9 cellular contexts compared by ENCODE assay signal in the genomic region with DNA sequence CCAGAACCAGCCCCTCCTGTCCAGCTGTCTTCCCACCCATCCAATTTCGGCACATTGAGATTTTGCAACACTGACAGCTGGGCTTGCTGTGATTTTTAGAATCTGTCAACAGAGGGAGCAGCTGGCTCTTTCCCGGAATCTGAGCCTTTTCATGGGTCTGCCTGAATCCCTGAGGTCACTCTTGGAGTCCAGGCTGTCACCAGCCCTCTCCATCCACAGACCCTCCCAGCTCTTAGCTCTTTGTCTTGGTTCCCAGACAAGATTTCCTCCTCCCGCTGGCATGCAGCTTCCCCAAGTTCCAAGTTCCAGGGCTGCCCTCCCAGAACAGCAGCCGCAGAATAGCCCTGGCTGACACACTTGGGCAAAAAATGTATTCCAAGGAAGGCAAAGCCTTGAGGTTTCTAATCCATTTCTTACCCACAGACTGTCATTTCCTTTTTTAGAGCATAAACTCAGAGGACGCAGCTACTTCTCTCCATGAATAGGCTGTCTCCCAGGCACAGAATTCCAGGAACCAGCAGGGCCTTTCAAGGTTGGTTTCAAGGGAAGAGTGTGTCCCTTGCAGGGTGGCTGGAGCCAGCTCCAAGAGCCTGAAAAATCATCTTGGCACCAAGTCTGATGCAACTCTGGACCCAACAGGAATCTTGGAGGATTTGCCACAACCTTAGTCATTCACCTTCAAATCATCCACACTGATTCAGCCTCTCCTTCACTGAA. TPM values are rescaled to one million over a fixed set of nuclear protein-coding genes. Genes with fewer than 3 reads are reported as not detected.
DNase-seq lines count a peak whose midpoint lies in the region; ATAC-seq and TF ChIP-seq lines count a peak whose summit lies in the region.
"Had no signal": no experiment of that assay in that cellular context is flagged by ENCODE, and none has a peak within 500 bp of the region (broad histone marks: within the 10 kb centered on the region; RNA-seq: fewer than 3 reads in every experiment).

No MANE protein-coding gene starts in this region.

- intact Hi-C loops in left ventricle myocardium superior (cut with micrococcal nuclease): no loop called here
- intact Hi-C loops in activated CD4-positive, alpha-beta T cell treated with anti-CD3 and anti-CD28 coated beads, Interleukin-2, amount 10 ng/mL, durations not matched to agents 24 days and 14 days (cut with micrococcal nuclease): no loop called here

- TF ChIP-seq CTCF in WI38 (IDR thresholded peaks at IDR 0.05; ENCODE audit: low read depth, low read length) (peak; percentile 51), smooth muscle cell (IDR thresholded peaks at IDR 0.05; ENCODE audit: borderline replicate concordance, insufficient read depth, poor library complexity, severe bottlenecking) (peak; percentile 31)

- no peaks in the 10 kb centered on the region for H3K9me3 Mint-ChIP-seq in activated CD4-positive, alpha-beta T cell treated with anti-CD3 and anti-CD28 coated beads, Interleukin-2, amount 10 ng/mL, durations not matched to agents 24 days and 14 days
- peaks cover 3% of the 10 kb centered on the region for H3K9me3 Mint-ChIP-seq in stimulated activated memory B cell treated with anti-CD40 and anti-IgM and Interleukin-4, amounts not matched to agents 10 μg/mL and 1 μg/mL and 100 μg/mL, for 72 hours
- H3K9me3 Mint-ChIP-seq: stimulated activated naive CD8-positive, alpha-beta T cell treated with anti-CD3 and anti-CD28 coated beads, Interleukin-15, Interleukin-2, amounts not matched to agents 100 ng/mL and 50 ng/mL, for 24 hours had no signal

- no peaks in the 10 kb centered on the region for H4K20me1 ChIP-seq in smooth muscle cell (ENCODE audit: low read depth)

- peak overlapping the region; percentile 56 for H3K4me2 ChIP-seq in smooth muscle cell

- H3K4me3 Mint-ChIP-seq in activated CD4-positive, alpha-beta T cell treated with anti-CD3 and anti-CD28 coated beads, Interleukin-2, amount 10 ng/mL, durations not matched to agents 24 days and 14 days: no peak overlapping the region
- H3K4me3 Mint-ChIP-seq in stimulated activated memory B cell treated with anti-CD40 and anti-IgM and Interleukin-4, amounts not matched to agents 10 μg/mL and 1 μg/mL and 100 μg/mL, for 72 hours: no peak overlapping the region
- H3K4me3 Mint-ChIP-seq: stimulated activated naive CD8-positive, alpha-beta T cell treated with anti-CD3 and anti-CD28 coated beads, Interleukin-15, Interleukin-2, amounts not matched to agents 100 ng/mL and 50 ng/mL, for 24 hours had no signal

- WGBS in smooth muscle cell (ENCODE audit: low lambda C conversion rate): 19% methylated on average over 5 of the region's 5 CpGs

- peaks cover 7% of the 10 kb centered on the region for H3K27me3 ChIP-seq in smooth muscle cell (ENCODE audit: low read depth)

- H3K36me3 ChIP-seq in smooth muscle cell (ENCODE audit: low read depth): no peaks in the 10 kb centered on the region

- peak overlapping the region; percentile 60 for H3K27ac ChIP-seq in smooth muscle cell (ENCODE audit: low read depth)

- peaks cover 2% of the 10 kb centered on the region for H3K4me1 ChIP-seq in smooth muscle cell (ENCODE audit: low read depth)

- ATAC-seq in left ventricle myocardium superior (peak; percentile 98), HG02571 (IDR thresholded peaks at IDR 0.05; ENCODE audit: unreplicated experiment) (no peak), HG02588 (IDR thresholded peaks at IDR 0.05; ENCODE audit: unreplicated experiment) (no peak)
- ATAC-seq in stimulated activated memory B cell treated with anti-CD40 and anti-IgM and Interleukin-4, amounts not matched to agents 10 μg/mL and 1 μg/mL and 100 μg/mL, for 72 hours: no peak

- no peak overlapping the region for H3K9ac ChIP-seq in smooth muscle cell (ENCODE audit: low read depth)

- peaks cover 8% of the 10 kb centered on the region for H3K4me1 Mint-ChIP-seq in activated CD4-positive, alpha-beta T cell treated with anti-CD3 and anti-CD28 coated beads, Interleukin-2, amount 10 ng/mL, durations not matched to agents 24 days and 14 days
- H3K4me1 Mint-ChIP-seq in stimulated activated memory B cell treated with anti-CD40 and anti-IgM and Interleukin-4, amounts not matched to agents 10 μg/mL and 1 μg/mL and 100 μg/mL, for 72 hours: peaks cover 9% of the 10 kb centered on the region

- H3K27me3 Mint-ChIP-seq in activated CD4-positive, alpha-beta T cell treated with anti-CD3 and anti-CD28 coated beads, Interleukin-2, amount 10 ng/mL, durations not matched to agents 24 days and 14 days: peaks cover 47% of the 10 kb centered on the region
- H3K27me3 Mint-ChIP-seq in stimulated activated memory B cell treated with anti-CD40 and anti-IgM and Interleukin-4, amounts not matched to agents 10 μg/mL and 1 μg/mL and 100 μg/mL, for 72 hours: peaks cover 41% of the 10 kb centered on the region

- H3K36me3 Mint-ChIP-seq in activated CD4-positive, alpha-beta T cell treated with anti-CD3 and anti-CD28 coated beads, Interleukin-2, amount 10 ng/mL, durations not matched to agents 24 days and 14 days (ENCODE audit: low read depth): no peaks in the 10 kb centered on the region
- no peaks in the 10 kb centered on the region for H3K36me3 Mint-ChIP-seq in stimulated activated memory B cell treated with anti-CD40 and anti-IgM and Interleukin-4, amounts not matched to agents 10 μg/mL and 1 μg/mL and 100 μg/mL, for 72 hours

- H2AFZ ChIP-seq in smooth muscle cell (ENCODE audit: low read depth): peak overlapping the region; percentile 70

- DNase-seq in HCEC 1CT (peak; percentile 48), left ventricle myocardium superior (peak; percentile 62), smooth muscle cell (lab: John Stamatoyannopoulos, UW; ENCODE audit: unreplicated experiment) (no peak)
- no peak for DNase-seq in activated CD4-positive, alpha-beta T cell treated with anti-CD3 and anti-CD28 coated beads, Interleukin-2, amount 10 ng/mL, durations not matched to agents 24 days and 14 days

- no peaks in the 10 kb centered on the region for H3K79me2 ChIP-seq in smooth muscle cell (ENCODE audit: low read depth)

- no peak overlapping the region for H3K27ac Mint-ChIP-seq in activated CD4-positive, alpha-beta T cell treated with anti-CD3 and anti-CD28 coated beads, Interleukin-2, amount 10 ng/mL, durations not matched to agents 24 days and 14 days
- H3K27ac Mint-ChIP-seq in stimulated activated memory B cell treated with anti-CD40 and anti-IgM and Interleukin-4, amounts not matched to agents 10 μg/mL and 1 μg/mL and 100 μg/mL, for 72 hours: no peak overlapping the region
- H3K27ac Mint-ChIP-seq: stimulated activated naive CD8-positive, alpha-beta T cell treated with anti-CD3 and anti-CD28 coated beads, Interleukin-15, Interleukin-2, amounts not matched to agents 100 ng/mL and 50 ng/mL, for 24 hours had no signal

- H3K9me3 ChIP-seq in smooth muscle cell (replicated peaks; ENCODE audit: low read depth): no peaks in the 10 kb centered on the region

- no peaks in the 10 kb centered on the region for H3F3A ChIP-seq in smooth muscle cell (ENCODE audit: low read depth)

- H3K4me3 ChIP-seq in WI38 (ENCODE audit: low read depth, low read length) (no peak overlapping the region), smooth muscle cell (no peak overlapping the region)

RNA-seq across cellular contexts. Expression of a gene that starts 7.1 kb away (rescaled TPM):
- total RNA-seq in left ventricle myocardium superior (0.30 TPM), smooth muscle cell (0.13 and 0.18 TPM in 2 replicates)
- polyA plus RNA-seq in smooth muscle cell: 0.44 and 0.86 TPM in 2 replicates
- not detected in 2 replicates for total RNA-seq in activated CD4-positive, alpha-beta T cell treated with anti-CD3 and anti-CD28 coated beads, Interleukin-2, amount 10 ng/mL, durations not matched to agents 24 days and 14 days

RNA-seq across cellular contexts. Expression of a gene that starts 25.4 kb away (rescaled TPM):
- total RNA-seq in left ventricle myocardium superior (not detected), smooth muscle cell (not detected in 2 replicates)
- not detected in 2 replicates for polyA plus RNA-seq in smooth muscle cell
- not detected in 2 replicates for total RNA-seq in activated CD4-positive, alpha-beta T cell treated with anti-CD3 and anti-CD28 coated beads, Interleukin-2, amount 10 ng/mL, durations not matched to agents 24 days and 14 days

Comparison
In these comparisons a context has a peak if more than half of its experiments do, and no peak if none do; other contexts are left out.
1. DNase-seq: peak in HCEC 1CT (single experiment) and left ventricle myocardium superior (single experiment); none in smooth muscle cell (single experiment) and activated CD4-positive, alpha-beta T cell treated with anti-CD3 and anti-CD28 coated beads, Interleukin-2, amount 10 ng/mL, durations not matched to agents 24 days and 14 days (single experiment).